In genomic region chr9:107465467-107466451, GRCh38 we compare ENCODE assay signal across 8 cellular contexts. TPM values are rescaled to one million over a fixed set of nuclear protein-coding genes. Genes with fewer than 3 reads are reported as not detected.
A peak's percentile ranks its signal among the peaks of the same experiment; 100 is the strongest.
DNase-seq lines count a peak whose midpoint lies in the region; ATAC-seq and TF ChIP-seq lines count a peak whose summit lies in the region.

No MANE protein-coding gene starts in this region.

- TF ChIP-seq POLR2A in body of pancreas (IDR thresholded peaks at IDR 0.05) = no peak

- H3K4me3 ChIP-seq in GM08714 (ENCODE audit: low read length) (peak overlapping the region; percentile 7; the same call in 1 of the 2 replicates), body of pancreas (peak overlapping the region in 1 of 2 donors; percentile 19), iPS-11a (ENCODE audit: low read depth, low read length) (peak overlapping the region; percentile 53), retinal pigment epithelial cell (ENCODE audit: low read length) (peak overlapping the region; percentile 62)

- H3K9me3 ChIP-seq in body of pancreas = no peaks in the 10 kb centered on the region

- 5 to 7% methylated on average over 7 to 74 of the region's 75 CpGs for WGBS in body of pancreas, 2 donors

- ATAC-seq in GM21825 (IDR thresholded peaks at IDR 0.05; ENCODE audit: unreplicated experiment) (peak; percentile 86), body of pancreas (peak; percentile 91), GM18517 (IDR thresholded peaks at IDR 0.05; ENCODE audit: unreplicated experiment) (no peak)

- H3K36me3 ChIP-seq in body of pancreas (replicated peaks in 1 of 2; ENCODE audit: insufficient read depth in 1 of 2, low read depth in 2 of 2) = no peaks in the 10 kb centered on the region

- H3K4me1 ChIP-seq in body of pancreas = peaks cover 12% of the 10 kb centered on the region

- H3K27ac ChIP-seq in body of pancreas = no peak overlapping the region

- intact Hi-C loops in body of pancreas (cut with DNase I) = no loop called here

- DNase-seq in MV-4-11 (lab: John Stamatoyannopoulos, UW) = peak; percentile 47
- peak; percentile 50 to 60 (median 55) for DNase-seq in body of pancreas
- DNase-seq in retinal pigment epithelial cell (ENCODE audit: low read depth) = no peak
- DNase-seq in NCI-H187 (lab: John Stamatoyannopoulos, UW) = no peak

- peaks cover 0 to 9% of the 10 kb centered on the region in 2 donors for H3K27me3 ChIP-seq in body of pancreas

- TF ChIP-seq CTCF in body of pancreas (IDR thresholded peaks at IDR 0.05) (peak; percentile 61 to 83 (median 74)), retinal pigment epithelial cell (conservative IDR thresholded peaks at IDR 0.05; ENCODE audit: low read depth, low read length) (peak; percentile 66)

RNA-seq across cellular contexts. Expression of gene KLF4, which starts 23.8 kb away (rescaled TPM):
- total RNA-seq in body of pancreas = 10 to 100 TPM; 12.5 to 22.7 TPM

Comparison
In these comparisons a context has a peak if more than half of its experiments do, and no peak if none do; other contexts are left out.
1. DNase-seq: peak in MV-4-11 (single experiment) and body of pancreas (4 of 4); none in retinal pigment epithelial cell (single experiment) and NCI-H187 (0 of 2).